In genomic region chrX:3651272-3651671, GRCh38 we compare ENCODE assay signal across 9 cellular contexts.
DNase-seq lines count a peak whose midpoint lies in the region; ATAC-seq, FAIRE-seq and TF ChIP-seq lines count a peak whose summit lies in the region.
"Had no signal": no experiment of that assay in that cellular context is flagged by ENCODE, and none has a peak within 500 bp of the region (broad histone marks: within the 10 kb centered on the region; RNA-seq: fewer than 3 reads in every experiment).

No MANE protein-coding gene starts in this region.

- TF ChIP-seq POLR2A in HCT116 (IDR thresholded peaks at IDR 0.05; ENCODE audit: borderline replicate concordance, extremely low read depth, insufficient read depth, insufficient read length) (no peak), GM12891 (IDR thresholded peaks at IDR 0.05; ENCODE audit: low read depth, low read length) (no peak)

- H3K27ac Mint-ChIP-seq in WTC11 = no peak overlapping the region

- no peaks in the 10 kb centered on the region for H3K27me3 ChIP-seq in HCT116 (ENCODE audit: insufficient read depth, low read length)

- H3K27me3 Mint-ChIP-seq in WTC11 (ENCODE audit: low read depth) = no peaks in the 10 kb centered on the region

- H3K4me1 ChIP-seq in HCT116 (ENCODE audit: control insufficient read depth in 1 of 2, insufficient read depth in 2 of 2, low read length in 2 of 2) (no peaks in the 10 kb centered on the region), kidney (ENCODE audit: control insufficient read depth in 1 of 2, insufficient read depth in 1 of 2, low read depth in 1 of 2, low read length in 2 of 2) (no peaks in the 10 kb centered on the region)

- no peaks in the 10 kb centered on the region for H4K20me1 ChIP-seq in HCT116 (ENCODE audit: insufficient read depth)

- H3K9ac ChIP-seq in HCT116 (ENCODE audit: low read length) (no peak overlapping the region), kidney (ENCODE audit: low read length in 2 of 2) (no peak overlapping the region)

- H3K4me2 ChIP-seq in HCT116 (ENCODE audit: low read length) = no peak overlapping the region

- H3K4me1 Mint-ChIP-seq in WTC11 = no peaks in the 10 kb centered on the region

- H3K4me3 ChIP-seq in HCT116 (replicated peaks in 1 of 2; ENCODE audit: low read depth in 1 of 2, low read length in 2 of 2) (no peak overlapping the region), kidney (ENCODE audit: low read length in 2 of 2) (no peak overlapping the region)

- no peak overlapping the region for H3K27ac ChIP-seq in HCT116 (ENCODE audit: low read depth, low read length)
- H3K27ac ChIP-seq in kidney (ENCODE audit: low read depth in 2 of 2, low read length in 2 of 2) = no peak overlapping the region
- H3K27ac ChIP-seq: HL-60 had no signal

- no peak overlapping the region for H3K4me3 Mint-ChIP-seq in WTC11

- peak; percentile 52 for TF ChIP-seq RAD21 in HCT116 (IDR thresholded peaks at IDR 0.05; ENCODE audit: low read depth)

- peaks cover 14% of the 10 kb centered on the region for H3K36me3 Mint-ChIP-seq in WTC11

- H3K9me3 Mint-ChIP-seq in WTC11 = no peaks in the 10 kb centered on the region

- BruUV-seq in HCT116 (replicated peaks; lab: Mats Ljungman, UMichigan) = no TSS peak

- ATAC-seq in HCT116 (no peak), WTC11 (no peak), GM21447 (IDR thresholded peaks at IDR 0.05; ENCODE audit: unreplicated experiment) (no peak), HG03135 (IDR thresholded peaks at IDR 0.05; ENCODE audit: unreplicated experiment) (no peak)

- CTCF ChIA-PET in HCT116 (lab: Charles Lee) (interaction anchor here (1.0 kb wide), 1 partner anchor 160 kb away, joined by 6 read pairs; no protein-coding TSS in a partner anchor), WTC11 (lab: Charles Lee) (interaction anchor here (1.0 to 1.2 kb wide), 2 partner anchors 137 to 160 kb away, joined by 7 read pairs; no protein-coding TSS in a partner anchor)

- TF ChIP-seq CTCF in HCT116 (IDR thresholded peaks at IDR 0.05 in 2 of 3, conservative IDR thresholded peaks at IDR 0.05 in 1 of 3; ENCODE audit: borderline replicate concordance in 1 of 3, insufficient read depth in 1 of 3, low read depth in 2 of 3, low read length in 2 of 3) = peak; percentile 36 to 55 (median 37); a peak in 5 of 6 replicates
- TF ChIP-seq CTCF in kidney (IDR thresholded peaks at IDR 0.05; ENCODE audit: borderline replicate concordance, extremely low read depth, insufficient read depth) = peak; percentile 38
- no peak for TF ChIP-seq CTCF in WTC11 (IDR thresholded peaks at IDR 0.05)

- H3K9me2 ChIP-seq in HCT116 (ENCODE audit: insufficient read depth) = no peaks in the 10 kb centered on the region

- FAIRE-seq in kidney (lab: Jason Lieb, UNC) (peak; percentile 97), GM12891 (lab: Jason Lieb, UNC) (no peak)

- H3K9me3 ChIP-seq in HCT116 (ENCODE audit: control insufficient read depth in 1 of 2, insufficient read depth in 1 of 2, low read depth in 1 of 2, low read length in 2 of 2) = no peaks in the 10 kb centered on the region
- H3K9me3 ChIP-seq in kidney (ENCODE audit: control insufficient read depth in 1 of 2, low read length in 2 of 2) = no peaks in the 10 kb centered on the region

- DNase-seq in AML-193 (lab: John Stamatoyannopoulos, UW) (peak; percentile 1 to 6), HCT116 (ENCODE audit: low read depth, low spot score) (peak; percentile 0), SW480 (ENCODE audit: low spot score) (peak; percentile 36), kidney (no peak), WTC11 (ENCODE audit: low spot score) (no peak), GM12891 (ENCODE audit: insufficient read length, low spot score) (no peak)

- RAD21 ChIA-PET in HCT116 (lab: Charles Lee; ENCODE audit: low non-redundant PET in 1 of 2, low total read pairs in 2 of 2, uncharacterized antibody in 2 of 2, unreplicated experiment in 2 of 2) = no interaction called here

- intact Hi-C loops in HCT116 (cut with micrococcal nuclease) (loop anchor here (1.0 to 10.0 kb wide), 2 partner anchors 144 to 161 kb away; no protein-coding TSS in a partner anchor), kidney (cut with DNase I) (no loop called here)

- H3K36me3 ChIP-seq in HCT116 (ENCODE audit: control insufficient read depth in 1 of 2, insufficient read depth in 2 of 2, low read length in 2 of 2) = no peaks in the 10 kb centered on the region; a peak in 1 of 4 replicates
- no peaks in the 10 kb centered on the region for H3K36me3 ChIP-seq in kidney (ENCODE audit: control insufficient read depth in 1 of 2, insufficient read depth in 2 of 2, low read length in 2 of 2)

- H2AFZ ChIP-seq in HCT116 (ENCODE audit: low read depth, low read length, poor library complexity, severe bottlenecking) = no peak overlapping the region

- POLR2A ChIA-PET in HCT116 (lab: Charles Lee) (no interaction called here), WTC11 (lab: Charles Lee) (no interaction called here)

- H3K79me2 ChIP-seq in HCT116 (ENCODE audit: insufficient read depth, low read length) = no peaks in the 10 kb centered on the region

TF ChIP-seq in HCT116, 20 proteins besides CTCF, POLR2A, EP300 and RAD21 (continues in another document):
- TF ChIP-seq FOSL1 (IDR thresholded peaks at IDR 0.05; ENCODE audit: low read depth) = no peak
- no peak for TF ChIP-seq CBX3 (IDR thresholded peaks at IDR 0.05; ENCODE audit: low read depth)
- TF ChIP-seq EZH2 (IDR thresholded peaks at IDR 0.05) = no peak
- TF ChIP-seq SRF (IDR thresholded peaks at IDR 0.05; ENCODE audit: low read depth) = no peak
- TF ChIP-seq EZH2phosphoT487 (IDR thresholded peaks at IDR 0.05; ENCODE audit: borderline replicate concordance) = no peak
- no peak for TF ChIP-seq ELF1 (IDR thresholded peaks at IDR 0.05; ENCODE audit: borderline replicate concordance, low read depth)
- TF ChIP-seq, protein P1, sequence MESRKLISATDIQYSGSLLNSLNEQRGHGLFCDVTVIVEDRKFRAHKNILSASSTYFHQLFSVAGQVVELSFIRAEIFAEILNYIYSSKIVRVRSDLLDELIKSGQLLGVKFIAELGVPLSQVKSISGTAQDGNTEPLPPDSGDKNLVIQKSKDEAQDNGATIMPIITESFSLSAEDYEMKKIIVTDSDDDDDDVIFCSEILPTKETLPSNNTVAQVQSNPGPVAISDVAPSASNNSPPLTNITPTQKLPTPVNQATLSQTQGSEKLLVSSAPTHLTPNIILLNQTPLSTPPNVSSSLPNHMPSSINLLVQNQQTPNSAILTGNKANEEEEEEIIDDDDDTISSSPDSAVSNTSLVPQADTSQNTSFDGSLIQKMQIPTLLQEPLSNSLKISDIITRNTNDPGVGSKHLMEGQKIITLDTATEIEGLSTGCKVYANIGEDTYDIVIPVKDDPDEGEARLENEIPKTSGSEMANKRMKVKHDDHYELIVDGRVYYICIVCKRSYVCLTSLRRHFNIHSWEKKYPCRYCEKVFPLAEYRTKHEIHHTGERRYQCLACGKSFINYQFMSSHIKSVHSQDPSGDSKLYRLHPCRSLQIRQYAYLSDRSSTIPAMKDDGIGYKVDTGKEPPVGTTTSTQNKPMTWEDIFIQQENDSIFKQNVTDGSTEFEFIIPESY (IDR thresholded peaks at IDR 0.05; ENCODE audit: extremely low read depth, insufficient replicate concordance, low read length) = no peak

TF ChIP-seq in WTC11, 78 proteins besides CTCF, POLR2A, EP300 and RAD21 (continues in another document):
- no peak for TF ChIP-seq SMAD4 (CRISPR knock-in tag; IDR thresholded peaks at IDR 0.05)

TF ChIP-seq in GM12891, 5 proteins besides CTCF, POLR2A, EP300 and RAD21:
- TF ChIP-seq POLR2AphosphoS5 (IDR thresholded peaks at IDR 0.05; ENCODE audit: low read depth, low read length) (no peak), SPI1 (IDR thresholded peaks at IDR 0.05; ENCODE audit: low read depth, low read length) (no peak), PAX5 (IDR thresholded peaks at IDR 0.05; ENCODE audit: insufficient read depth, low read length, severe bottlenecking) (no peak), POU2F2 (IDR thresholded peaks at IDR 0.05; ENCODE audit: low read depth, low read length) (no peak), TAF1 (IDR thresholded peaks at IDR 0.05; ENCODE audit: low read depth, low read length) (no peak)

Comparison
In these comparisons a context has a peak if more than half of its experiments do, and no peak if none do; other contexts are left out.
1. DNase-seq: peak in AML-193 (2 of 2), HCT116 (single experiment) and SW480 (single experiment); none in kidney (single experiment), WTC11 (single experiment) and GM12891 (single experiment).